ENCODE assay signal across 21 cellular contexts in the genomic region with DNA sequence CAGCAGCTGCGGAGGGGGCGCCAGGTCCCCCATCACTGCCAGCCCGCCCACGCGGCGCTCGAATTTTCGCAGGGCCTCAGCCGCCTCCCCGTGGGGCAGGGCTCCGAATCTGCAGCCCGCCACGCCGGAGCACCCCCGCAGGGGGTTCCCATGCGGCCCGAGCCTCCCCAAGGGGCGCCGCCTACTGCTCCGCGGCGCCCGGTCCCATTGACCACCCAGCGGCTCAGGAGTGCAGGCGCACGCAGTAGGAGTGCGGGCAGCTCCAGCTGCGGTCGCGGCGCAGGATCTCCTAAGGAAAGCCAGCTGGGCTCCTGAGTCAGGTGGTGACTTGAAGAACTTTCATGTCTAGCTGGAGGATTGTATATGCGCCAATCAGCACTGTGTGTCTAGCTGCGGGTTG.
"Had no signal": no experiment of that assay in that cellular context is flagged by ENCODE, and none has a peak within 500 bp of the region (broad histone marks: within the 10 kb centered on the region; RNA-seq: fewer than 3 reads in every experiment).

No MANE protein-coding gene starts in this region.

- DNase-seq: dermis blood vessel endothelial cell; dorsolateral prefrontal cortex; effector CD4-positive, alpha-beta T cell; effector memory CD4-positive, alpha-beta T cell; erythroblast; esophagus squamous epithelium; foreskin fibroblast; foreskin melanocyte; gastrocnemius medialis; glutamatergic neuron; head of caudate nucleus; heart right ventricle; hippocampal formation; left cardiac atrium; left lung; left ventricle myocardium superior; lower lobe of right lung; mesendoderm; mucosa of descending colon had no signal

- ATAC-seq: esophagus mucosa, gastrocnemius medialis, heart right ventricle, left lung, left ventricle myocardium superior, lower lobe of right lung, mucosa of descending colon had no signal

- H3K4me1 Mint-ChIP-seq: mesothelial cell of epicardium had no signal

- H3K4me3 Mint-ChIP-seq: mesothelial cell of epicardium had no signal

- H3K27ac Mint-ChIP-seq: mesothelial cell of epicardium had no signal
